In the genomic region with DNA sequence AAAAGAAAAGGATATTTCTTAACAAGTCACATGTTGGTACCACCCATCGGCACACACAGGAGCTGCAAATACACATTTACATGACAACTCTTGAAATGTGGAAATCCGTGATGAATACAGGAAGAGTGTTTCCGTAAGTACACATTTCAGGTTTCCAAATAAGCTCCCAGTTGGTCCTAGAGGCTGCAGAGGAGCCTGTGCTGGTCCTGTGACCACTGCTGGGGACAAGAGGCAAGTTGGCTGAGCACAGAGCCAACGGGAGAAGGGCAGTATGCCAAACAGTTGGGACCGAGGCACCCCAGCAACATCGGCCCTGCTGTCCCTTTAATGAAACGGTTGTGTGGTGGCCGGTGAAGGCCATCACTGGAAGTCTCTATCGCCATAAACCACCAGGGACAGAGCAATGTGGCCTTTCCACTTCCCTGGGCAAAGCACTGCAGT, we compare ENCODE assay signal across 1 cellular context.
TF ChIP-seq lines count a peak whose summit lies in the region.

No MANE protein-coding gene starts in this region.

TF ChIP-seq in WTC11, 78 proteins besides CTCF, POLR2A, EP300 and RAD21 (continued from another document):
- TF ChIP-seq, protein P1, sequence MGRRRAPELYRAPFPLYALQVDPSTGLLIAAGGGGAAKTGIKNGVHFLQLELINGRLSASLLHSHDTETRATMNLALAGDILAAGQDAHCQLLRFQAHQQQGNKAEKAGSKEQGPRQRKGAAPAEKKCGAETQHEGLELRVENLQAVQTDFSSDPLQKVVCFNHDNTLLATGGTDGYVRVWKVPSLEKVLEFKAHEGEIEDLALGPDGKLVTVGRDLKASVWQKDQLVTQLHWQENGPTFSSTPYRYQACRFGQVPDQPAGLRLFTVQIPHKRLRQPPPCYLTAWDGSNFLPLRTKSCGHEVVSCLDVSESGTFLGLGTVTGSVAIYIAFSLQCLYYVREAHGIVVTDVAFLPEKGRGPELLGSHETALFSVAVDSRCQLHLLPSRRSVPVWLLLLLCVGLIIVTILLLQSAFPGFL (CRISPR knock-in tag; IDR thresholded peaks at IDR 0.05; ENCODE audit: borderline replicate concordance): no peak
- TF ChIP-seq FOXJ3 (CRISPR knock-in tag; IDR thresholded peaks at IDR 0.05; ENCODE audit: borderline replicate concordance): no peak
- TF ChIP-seq FOXK1 (CRISPR knock-in tag; IDR thresholded peaks at IDR 0.05): no peak
- TF ChIP-seq CBFB (CRISPR knock-in tag; IDR thresholded peaks at IDR 0.05; ENCODE audit: low read depth): no peak
- no peak for TF ChIP-seq NR3C1 (CRISPR knock-in tag; conservative IDR thresholded peaks at IDR 0.05; ENCODE audit: low read depth)
- TF ChIP-seq CREM (CRISPR knock-in tag; IDR thresholded peaks at IDR 0.05): no peak
- TF ChIP-seq NR1H2 (CRISPR knock-in tag; IDR thresholded peaks at IDR 0.05): no peak
TF ChIP-seq in WTC11: peak in this region for 0.
